25 cellular contexts compared by ENCODE assay signal in genomic region chr10:98062424-98062823, GRCh38.
"Had no signal": no experiment of that assay in that cellular context is flagged by ENCODE, and none has a peak within 500 bp of the region (broad histone marks: within the 10 kb centered on the region; RNA-seq: fewer than 3 reads in every experiment).

No MANE protein-coding gene starts in this region.

- DNase-seq: activated CD4-positive, alpha-beta T cell treated with anti-CD3 and anti-CD28 coated beads for 1 hour; activated CD4-positive, alpha-beta T cell treated with anti-CD3 and anti-CD28 coated beads, Interleukin-2, amount 10 ng/mL, durations not matched to agents 24 days and 14 days; activated CD4-positive, alpha-beta T cell treated with anti-CD3 and anti-CD28 coated beads, Interleukin-2, amount 50 U/mL, for 48 hours; activated CD8-positive, alpha-beta memory T cell treated with anti-CD3 and anti-CD28 coated beads, Interleukin-2, amount 10 ng/mL, durations not matched to agents 7 days and 5 days; activated effector memory CD4-positive, alpha-beta T cell treated with Interleukin-2 at 50 U/mL for 16 hours; activated naive CD4-positive, alpha-beta T cell; activated T-cell treated with anti-CD3 and anti-CD28 coated beads, Interleukin-2, amount 50 U/mL, for 24 hours; aorta; Karpas-422; MM.1S; NCI-H1105; NCI-H1436; NCI-H1694 treated with DMSO at 0.1 percent for 48 hours; NCI-H2081; NCI-H226; NCI-H526; NCI-H774; NK-92 treated with Interleukin-12 subunit alpha and Interleukin-12 subunit beta, amount 100 ng/mL, for 24 hours; Peyer's patch; Right ventricle myocardium superior; SJCRH30; SK-N-SH; T-helper 1 cell had no signal

- H3K4me3 ChIP-seq: Peyer's patch, SJCRH30 had no signal

- H3K27me3 ChIP-seq: Peyer's patch, SJCRH30 had no signal

- FAIRE-seq: bronchial epithelial cell had no signal

- H3K36me3 ChIP-seq: Peyer's patch, SJCRH30 had no signal

- H3K9ac ChIP-seq: SK-N-SH had no signal

- H3K4me1 ChIP-seq: Peyer's patch, SJCRH30 had no signal

- H3K27ac ChIP-seq: Peyer's patch, RWPE1, SJCRH30 had no signal

- H3K9me3 ChIP-seq: Peyer's patch, SJCRH30, SK-N-SH had no signal
